Comparison of ENCODE assay signal across 23 cellular contexts in genomic region chr2:204114294-204114693, GRCh38.
DNase-seq lines count a peak whose midpoint lies in the region; ATAC-seq and TF ChIP-seq lines count a peak whose summit lies in the region.
"Had no signal": no experiment of that assay in that cellular context is flagged by ENCODE, and none has a peak within 500 bp of the region (broad histone marks: within the 10 kb centered on the region; RNA-seq: fewer than 3 reads in every experiment).

No MANE protein-coding gene starts in this region.

- H3K27ac Mint-ChIP-seq in GM23338 (peak overlapping the region; percentile 30; the same call in 1 of the 2 replicates), T-helper 17 cell (no peak overlapping the region), neural crest cell (ENCODE audit: unreplicated experiment) (peak overlapping the region; percentile 22)
- no peak overlapping the region for H3K27ac Mint-ChIP-seq in effector memory CD8-positive, alpha-beta T cell
- H3K27ac Mint-ChIP-seq: activated T-cell treated with anti-CD3 and anti-CD28 coated beads, Interleukin-2, amount 50 U/mL, for 24 hours; nephron had no signal

- no peak overlapping the region for H3K4me3 ChIP-seq in GM23338
- H3K4me3 ChIP-seq: ascending aorta, smooth muscle cell had no signal

- H3K9me3 Mint-ChIP-seq in GM23338 (no peaks in the 10 kb centered on the region), neural crest cell (no peaks in the 10 kb centered on the region)
- H3K9me3 Mint-ChIP-seq in effector memory CD8-positive, alpha-beta T cell = no peaks in the 10 kb centered on the region
- H3K9me3 Mint-ChIP-seq: activated T-cell treated with anti-CD3 and anti-CD28 coated beads, Interleukin-2, amount 50 U/mL, for 24 hours; H9; stimulated activated naive CD8-positive, alpha-beta T cell treated with anti-CD3 and anti-CD28 coated beads, Interleukin-15, amount 100 ng/mL, for 72 hours had no signal

- TF ChIP-seq CTCF in GM23338 (conservative IDR thresholded peaks at IDR 0.05; ENCODE audit: low read depth in 2 of 2) (no peak), neural crest cell (conservative IDR thresholded peaks at IDR 0.05) (no peak)

- no peaks in the 10 kb centered on the region; the same call in 1 of the 2 replicates for H3F3A ChIP-seq in GM23338 (replicated peaks; ENCODE audit: low read depth)

- H3K36me3 ChIP-seq in GM23338 (ENCODE audit: insufficient read depth) = no peaks in the 10 kb centered on the region
- H3K36me3 ChIP-seq: ascending aorta had no signal

- no peak overlapping the region for H3K4me2 ChIP-seq in GM23338
- H3K4me2 ChIP-seq: smooth muscle cell had no signal

- peaks cover 22% of the 10 kb centered on the region for H3K4me1 ChIP-seq in GM23338 (ENCODE audit: insufficient read depth)

- H3K27me3 Mint-ChIP-seq in GM23338 (ENCODE audit: insufficient read depth, low read depth, poor library complexity) (peaks cover 6% of the 10 kb centered on the region), T-helper 17 cell (peaks cover 4% of the 10 kb centered on the region), neural crest cell (ENCODE audit: low read depth) (no peaks in the 10 kb centered on the region)
- H3K27me3 Mint-ChIP-seq in effector memory CD8-positive, alpha-beta T cell = peaks cover 5 to 36% of the 10 kb centered on the region in 2 donors
- H3K27me3 Mint-ChIP-seq: activated T-cell treated with anti-CD3 and anti-CD28 coated beads, Interleukin-2, amount 50 U/mL, for 24 hours had no signal

- H3K79me2 ChIP-seq in GM23338 (replicated peaks; ENCODE audit: insufficient read depth) = no peaks in the 10 kb centered on the region

- H2AFZ ChIP-seq in GM23338 = peak overlapping the region; percentile 87; the same call in 1 of the 2 replicates

- ATAC-seq in GM23338 = peak; percentile 63
- no peak for ATAC-seq in T-helper 17 cell
- no peak for ATAC-seq in effector memory CD8-positive, alpha-beta T cell (replicated peaks)
- ATAC-seq in GM18867 (IDR thresholded peaks at IDR 0.05; ENCODE audit: unreplicated experiment) = no peak
- ATAC-seq: stimulated activated naive CD8-positive, alpha-beta T cell treated with anti-CD3 and anti-CD28 coated beads, Interleukin-15, amount 100 ng/mL, for 72 hours had no signal

- DNase-seq in GM23338 (ENCODE audit: low spot score) (no peak), T-helper 17 cell (no peak), islet precursor cell (peak; percentile 60), neural crest cell (ENCODE audit: low read depth, low spot score) (no peak), AG08395 (ENCODE audit: low spot score) (no peak), HCEC 1CT (no peak)
- no peak for DNase-seq in effector memory CD8-positive, alpha-beta T cell
- DNase-seq: activated CD4-positive, alpha-beta T cell treated with anti-CD3 and anti-CD28 coated beads for 1 hour; activated naive CD4-positive, alpha-beta T cell treated with anti-CD3 and anti-CD28 coated beads, Interleukin-2, amount 50 U/mL, for 16 hours; activated T-cell treated with anti-CD3 and anti-CD28 coated beads, Interleukin-2, amount 50 U/mL, for 24 hours; cerebellar nuclear complex; COR-L47; DND-41; effector CD4-positive, alpha-beta T cell; H9; NCI-H2029; NK-92 treated with Interleukin-12 subunit alpha and Interleukin-12 subunit beta, amount 100 ng/mL, for 24 hours; stimulated activated CD4-positive, alpha-beta T cell treated with anti-CD3 and anti-CD28 coated beads, Interleukin-4, amount 100 ng/mL, for 24 hours; stimulated activated naive CD8-positive, alpha-beta T cell treated with anti-CD3 and anti-CD28 coated beads, Interleukin-15, amount 100 ng/mL, for 72 hours had no signal

- H3K27ac ChIP-seq in GM23338 (ENCODE audit: low read depth) = no peak overlapping the region
- H3K27ac ChIP-seq: ascending aorta had no signal

- H3K36me3 Mint-ChIP-seq in GM23338 (ENCODE audit: low read depth) (no peaks in the 10 kb centered on the region), T-helper 17 cell (ENCODE audit: low read depth) (no peaks in the 10 kb centered on the region), neural crest cell (ENCODE audit: low read depth) (no peaks in the 10 kb centered on the region)
- H3K36me3 Mint-ChIP-seq in effector memory CD8-positive, alpha-beta T cell (ENCODE audit: insufficient read depth) = peaks cover 8% of the 10 kb centered on the region

- H3K4me1 Mint-ChIP-seq in GM23338 = peaks cover 31% of the 10 kb centered on the region
- H3K4me1 Mint-ChIP-seq in T-helper 17 cell = peaks cover 32% of the 10 kb centered on the region
- peaks cover 64% of the 10 kb centered on the region for H3K4me1 Mint-ChIP-seq in neural crest cell
- H3K4me1 Mint-ChIP-seq in effector memory CD8-positive, alpha-beta T cell (ENCODE audit: low read depth in 2 of 2) = peaks cover 28 to 29% of the 10 kb centered on the region in 2 donors

- no peaks in the 10 kb centered on the region for H4K20me1 ChIP-seq in GM23338 (replicated peaks; ENCODE audit: insufficient read depth)

- H3K4me3 Mint-ChIP-seq in GM23338 (no peak overlapping the region), T-helper 17 cell (peak overlapping the region; percentile 52), neural crest cell (no peak overlapping the region)
- no peak overlapping the region for H3K4me3 Mint-ChIP-seq in effector memory CD8-positive, alpha-beta T cell
- H3K4me3 Mint-ChIP-seq: activated T-cell treated with anti-CD3 and anti-CD28 coated beads, Interleukin-2, amount 50 U/mL, for 24 hours; H9; nephron had no signal

- H3K9me3 ChIP-seq in T-helper 17 cell (ENCODE audit: control insufficient read depth, low read length, poor library complexity, severe bottlenecking) = no peaks in the 10 kb centered on the region
- H3K9me3 ChIP-seq: ascending aorta had no signal

- H3K27me3 ChIP-seq in GM23338 (ENCODE audit: insufficient read depth) = no peaks in the 10 kb centered on the region
- H3K27me3 ChIP-seq: ascending aorta had no signal

- H3K9me2 ChIP-seq in GM23338 (ENCODE audit: insufficient read depth) = no peaks in the 10 kb centered on the region; the same call in 1 of the 2 replicates

TF ChIP-seq in GM23338, 12 proteins besides CTCF, POLR2A, EP300 and RAD21 (continues in another document):
- TF ChIP-seq, protein P1, sequence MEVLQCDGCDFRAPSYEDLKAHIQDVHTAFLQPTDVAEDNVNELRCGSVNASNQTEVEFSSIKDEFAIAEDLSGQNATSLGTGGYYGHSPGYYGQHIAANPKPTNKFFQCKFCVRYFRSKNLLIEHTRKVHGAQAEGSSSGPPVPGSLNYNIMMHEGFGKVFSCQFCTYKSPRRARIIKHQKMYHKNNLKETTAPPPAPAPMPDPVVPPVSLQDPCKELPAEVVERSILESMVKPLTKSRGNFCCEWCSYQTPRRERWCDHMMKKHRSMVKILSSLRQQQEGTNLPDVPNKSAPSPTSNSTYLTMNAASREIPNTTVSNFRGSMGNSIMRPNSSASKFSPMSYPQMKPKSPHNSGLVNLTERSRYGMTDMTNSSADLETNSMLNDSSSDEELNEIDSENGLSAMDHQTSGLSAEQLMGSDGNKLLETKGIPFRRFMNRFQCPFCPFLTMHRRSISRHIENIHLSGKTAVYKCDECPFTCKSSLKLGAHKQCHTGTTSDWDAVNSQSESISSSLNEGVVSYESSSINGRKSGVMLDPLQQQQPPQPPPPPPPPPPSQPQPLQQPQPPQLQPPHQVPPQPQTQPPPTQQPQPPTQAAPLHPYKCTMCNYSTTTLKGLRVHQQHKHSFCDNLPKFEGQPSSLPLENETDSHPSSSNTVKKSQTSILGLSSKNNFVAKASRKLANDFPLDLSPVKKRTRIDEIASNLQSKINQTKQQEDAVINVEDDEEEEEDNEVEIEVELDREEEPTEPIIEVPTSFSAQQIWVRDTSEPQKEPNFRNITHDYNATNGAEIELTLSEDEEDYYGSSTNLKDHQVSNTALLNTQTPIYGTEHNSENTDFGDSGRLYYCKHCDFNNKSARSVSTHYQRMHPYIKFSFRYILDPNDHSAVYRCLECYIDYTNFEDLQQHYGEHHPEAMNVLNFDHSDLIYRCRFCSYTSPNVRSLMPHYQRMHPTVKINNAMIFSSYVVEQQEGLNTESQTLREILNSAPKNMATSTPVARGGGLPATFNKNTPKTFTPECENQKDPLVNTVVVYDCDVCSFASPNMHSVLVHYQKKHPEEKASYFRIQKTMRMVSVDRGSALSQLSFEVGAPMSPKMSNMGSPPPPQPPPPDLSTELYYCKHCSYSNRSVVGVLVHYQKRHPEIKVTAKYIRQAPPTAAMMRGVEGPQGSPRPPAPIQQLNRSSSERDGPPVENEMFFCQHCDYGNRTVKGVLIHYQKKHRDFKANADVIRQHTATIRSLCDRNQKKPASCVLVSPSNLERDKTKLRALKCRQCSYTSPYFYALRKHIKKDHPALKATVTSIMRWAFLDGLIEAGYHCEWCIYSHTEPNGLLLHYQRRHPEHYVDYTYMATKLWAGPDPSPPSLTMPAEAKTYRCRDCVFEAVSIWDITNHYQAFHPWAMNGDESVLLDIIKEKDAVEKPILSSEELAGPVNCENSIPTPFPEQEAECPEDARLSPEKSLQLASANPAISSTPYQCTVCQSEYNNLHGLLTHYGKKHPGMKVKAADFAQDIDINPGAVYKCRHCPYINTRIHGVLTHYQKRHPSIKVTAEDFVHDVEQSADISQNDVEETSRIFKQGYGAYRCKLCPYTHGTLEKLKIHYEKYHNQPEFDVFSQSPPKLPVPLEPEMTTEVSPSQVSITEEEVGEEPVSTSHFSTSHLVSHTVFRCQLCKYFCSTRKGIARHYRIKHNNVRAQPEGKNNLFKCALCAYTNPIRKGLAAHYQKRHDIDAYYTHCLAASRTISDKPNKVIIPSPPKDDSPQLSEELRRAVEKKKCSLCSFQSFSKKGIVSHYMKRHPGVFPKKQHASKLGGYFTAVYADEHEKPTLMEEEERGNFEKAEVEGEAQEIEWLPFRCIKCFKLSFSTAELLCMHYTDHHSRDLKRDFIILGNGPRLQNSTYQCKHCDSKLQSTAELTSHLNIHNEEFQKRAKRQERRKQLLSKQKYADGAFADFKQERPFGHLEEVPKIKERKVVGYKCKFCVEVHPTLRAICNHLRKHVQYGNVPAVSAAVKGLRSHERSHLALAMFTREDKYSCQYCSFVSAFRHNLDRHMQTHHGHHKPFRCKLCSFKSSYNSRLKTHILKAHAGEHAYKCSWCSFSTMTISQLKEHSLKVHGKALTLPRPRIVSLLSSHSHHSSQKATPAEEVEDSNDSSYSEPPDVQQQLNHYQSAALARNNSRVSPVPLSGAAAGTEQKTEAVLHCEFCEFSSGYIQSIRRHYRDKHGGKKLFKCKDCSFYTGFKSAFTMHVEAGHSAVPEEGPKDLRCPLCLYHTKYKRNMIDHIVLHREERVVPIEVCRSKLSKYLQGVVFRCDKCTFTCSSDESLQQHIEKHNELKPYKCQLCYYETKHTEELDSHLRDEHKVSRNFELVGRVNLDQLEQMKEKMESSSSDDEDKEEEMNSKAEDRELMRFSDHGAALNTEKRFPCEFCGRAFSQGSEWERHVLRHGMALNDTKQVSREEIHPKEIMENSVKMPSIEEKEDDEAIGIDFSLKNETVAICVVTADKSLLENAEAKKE (CRISPR knock-in tag; IDR thresholded peaks at IDR 0.05) = no peak
- TF ChIP-seq ZNF114 (CRISPR knock-in tag; IDR thresholded peaks at IDR 0.05) = no peak

Comparison
In these comparisons a context has a peak if more than half of its experiments do, and no peak if none do; other contexts are left out.
1. H3K27ac Mint-ChIP-seq: peak in GM23338 (single experiment) and neural crest cell (single experiment); none in T-helper 17 cell (single experiment) and effector memory CD8-positive, alpha-beta T cell (0 of 2).